8 cellular contexts compared by ENCODE assay signal in the genomic region with DNA sequence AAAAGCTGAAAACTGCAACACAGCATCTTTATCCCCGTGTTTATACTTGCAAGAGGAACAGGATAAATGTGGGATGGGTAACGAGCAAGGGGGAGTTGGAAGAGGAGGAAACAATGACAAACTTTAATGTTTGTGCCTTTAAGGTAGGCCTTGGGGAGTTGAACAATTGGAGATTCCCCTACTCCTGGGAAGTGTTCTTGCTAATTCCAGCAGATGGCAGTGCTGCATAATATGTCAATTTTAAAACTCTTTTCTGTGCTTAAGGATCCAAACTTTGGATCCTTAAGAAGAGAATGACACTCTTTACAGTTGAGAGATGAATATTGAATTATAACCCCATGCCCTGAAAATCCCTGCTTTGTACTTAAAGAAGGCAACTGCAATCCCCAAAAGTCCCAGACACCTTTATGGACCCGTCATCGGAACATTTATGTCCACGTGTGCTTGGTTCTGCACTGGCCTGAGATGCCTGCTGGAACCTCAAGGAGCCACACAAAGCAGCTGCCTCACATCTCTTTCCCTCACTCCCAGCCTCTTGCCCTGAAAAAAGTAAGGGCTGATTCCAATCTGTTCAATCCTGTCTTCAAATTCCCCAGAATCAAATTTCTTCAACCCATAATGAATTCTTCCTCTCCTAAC. TPM values are rescaled to one million over a fixed set of nuclear protein-coding genes. Genes with fewer than 3 reads are reported as not detected.
DNase-seq lines count a peak whose midpoint lies in the region; TF ChIP-seq lines count a peak whose summit lies in the region.

No MANE protein-coding gene starts in this region.

- no peak overlapping the region for H3K9ac ChIP-seq in OCI-LY1 (ENCODE audit: low read length)

- H3K4me2 ChIP-seq in OCI-LY1 (ENCODE audit: low read length), result no peak overlapping the region

- no peaks in the 10 kb centered on the region for H4K20me1 ChIP-seq in OCI-LY1 (ENCODE audit: insufficient read depth, low read length)

- no peaks in the 10 kb centered on the region for H3K9me3 ChIP-seq in OCI-LY1 (ENCODE audit: low read length)

- H3K27me3 ChIP-seq in OCI-LY1 (ENCODE audit: insufficient read depth, low read length), result no peaks in the 10 kb centered on the region

- H3F3A ChIP-seq in OCI-LY1 (ENCODE audit: insufficient read depth, low read length), result no peaks in the 10 kb centered on the region

- no peaks in the 10 kb centered on the region for H3K36me3 ChIP-seq in OCI-LY1 (ENCODE audit: insufficient read depth, low read length)

- no peaks in the 10 kb centered on the region for H3K79me2 ChIP-seq in OCI-LY1 (ENCODE audit: insufficient read depth, low read length)

- no peak overlapping the region for H3K27ac ChIP-seq in OCI-LY1 (ENCODE audit: low read depth, low read length, poor library complexity, severe bottlenecking)

- H3K4me3 ChIP-seq in OCI-LY1 (ENCODE audit: low read depth, low read length, poor library complexity, severe bottlenecking), result no peak overlapping the region

- H3K9me2 ChIP-seq in OCI-LY1 (ENCODE audit: low read depth, low read length), result no peaks in the 10 kb centered on the region

- DNase-seq in DMS153 treated with DMSO at 0.1 percent for 48 hours (lab: John Stamatoyannopoulos, UW; ENCODE audit: unreplicated experiment), result peak; percentile 47
- DNase-seq in HCEC 1CT, result peak; percentile 61
- DNase-seq in dermis microvascular lymphatic vessel endothelial cell (ENCODE audit: low read depth in 2 of 2), result peak; percentile 39 to 59
- peak; percentile 75 for DNase-seq in medulla oblongata (ENCODE audit: extremely low spot score)
- no peak for DNase-seq in T1000 (lab: John Stamatoyannopoulos, UW)
- DNase-seq in activated CD4-positive, alpha-beta T cell treated with anti-CD3 and anti-CD28 coated beads, Interleukin-2, amount 50 U/mL, for 4 hours, result no peak
- no peak for DNase-seq in NCI-H2029 (lab: John Stamatoyannopoulos, UW)

- no peak overlapping the region for H2AFZ ChIP-seq in OCI-LY1 (ENCODE audit: low read length)

- no peaks in the 10 kb centered on the region for H3K4me1 ChIP-seq in OCI-LY1 (ENCODE audit: insufficient read depth, low read length, severe bottlenecking)

- peak; percentile 48 for TF ChIP-seq CTCF in OCI-LY1 (IDR thresholded peaks at IDR 0.05; ENCODE audit: low read length)

RNA-seq across cellular contexts. Expression of a gene that starts 12.0 kb away (rescaled TPM):
- 5.9 and 16.9 TPM in 2 replicates for total RNA-seq in dermis microvascular lymphatic vessel endothelial cell

RNA-seq across cellular contexts. Expression of a gene that starts 33.9 kb away (rescaled TPM):
- total RNA-seq in dermis microvascular lymphatic vessel endothelial cell, result 1.0 and 1.8 TPM in 2 replicates

RNA-seq across cellular contexts. Expression of a gene that starts 48.5 kb away (rescaled TPM):
- total RNA-seq in dermis microvascular lymphatic vessel endothelial cell, result not detected in 2 replicates

Comparison
In these comparisons a context has a peak if more than half of its experiments do, and no peak if none do; other contexts are left out.
1. DNase-seq: peak in DMS153 treated with DMSO at 0.1 percent for 48 hours (single experiment), HCEC 1CT (single experiment), dermis microvascular lymphatic vessel endothelial cell (2 of 2) and medulla oblongata (single experiment); none in T1000 (single experiment), activated CD4-positive, alpha-beta T cell treated with anti-CD3 and anti-CD28 coated beads, Interleukin-2, amount 50 U/mL, for 4 hours (0 of 2) and NCI-H2029 (single experiment).